ENCODE assay signal across 26 cellular contexts in genomic region chr13:111952814-111953213, GRCh38.
"Had no signal": no experiment of that assay in that cellular context is flagged by ENCODE, and none has a peak within 500 bp of the region (broad histone marks: within the 10 kb centered on the region; RNA-seq: fewer than 3 reads in every experiment).

No MANE protein-coding gene starts in this region.

- H3K36me3 ChIP-seq: breast epithelium had no signal

- DNase-seq: activated B cell treated with CpG ODN at 0.5 μM for 24 hours; activated CD4-positive, alpha-beta T cell treated with anti-CD3 and anti-CD28 coated beads, Interleukin-2, amount 10 ng/mL, durations not matched to agents 7 days and 5 days; activated CD8-positive, alpha-beta T cell treated with anti-CD3 and anti-CD28 coated beads for 36 hours; activated naive CD4-positive, alpha-beta T cell; activated T-cell treated with anti-CD3 and anti-CD28 coated beads for 4 hours; activated T-cell treated with anti-CD3 and anti-CD28 coated beads, Interleukin-2, amount 50 U/mL, for 48 hours; aorta; central memory CD4-positive, alpha-beta T cell; NCI-H1092; NCI-H1417 treated with DMSO at 0.1 percent for 48 hours; NCI-H1694; NCI-H2029; NCI-H2107; NCI-H2171 treated with DMSO at 0.1 percent for 48 hours; NCI-H226; NCI-H510A; NCI-H526 treated with DMSO at 0.1 percent for 48 hours; NCI-H82; T-cell; T-helper 2 cell; T1000 had no signal

- H3K36me3 Mint-ChIP-seq: activated naive CD4-positive, alpha-beta T cell treated with anti-CD3 and anti-CD28 coated beads, Interleukin-2, amount 50 U/mL, for 24 hours; T-cell had no signal

- ATAC-seq: activated CD8-positive, alpha-beta T cell treated with anti-CD3 and anti-CD28 coated beads for 36 hours; T-cell had no signal

- H3K27ac Mint-ChIP-seq: activated B cell treated with CpG ODN at 0.5 μM for 24 hours; activated CD4-positive, alpha-beta T cell treated with anti-CD3 and anti-CD28 coated beads, Interleukin-2, amount 10 ng/mL, durations not matched to agents 7 days and 5 days; activated CD8-positive, alpha-beta T cell treated with anti-CD3 and anti-CD28 coated beads for 36 hours; activated naive CD4-positive, alpha-beta T cell treated with anti-CD3 and anti-CD28 coated beads, Interleukin-2, amount 50 U/mL, for 24 hours; activated T-helper 2 cell treated with anti-CD3 and anti-CD28 coated beads, Interferon-gamma antibody, Interleukin-2, Interleukin-4, amounts not matched to agents 10 μg/mL and 5 μg/mL and 100 μg/mL, durations not matched to agents 14 hours and 24 hours and 36 hours; T-cell had no signal

- H3K27me3 Mint-ChIP-seq: activated B cell treated with CpG ODN at 0.5 μM for 24 hours; activated CD4-positive, alpha-beta T cell treated with anti-CD3 and anti-CD28 coated beads, Interleukin-2, amount 10 ng/mL, durations not matched to agents 7 days and 5 days; activated CD8-positive, alpha-beta T cell treated with anti-CD3 and anti-CD28 coated beads for 36 hours; activated naive CD4-positive, alpha-beta T cell treated with anti-CD3 and anti-CD28 coated beads, Interleukin-2, amount 50 U/mL, for 24 hours had no signal

- H3K27ac ChIP-seq: breast epithelium, KMS-11, SK-N-MC had no signal

- H3K4me1 Mint-ChIP-seq: activated B cell treated with CpG ODN at 0.5 μM for 24 hours; activated CD4-positive, alpha-beta T cell treated with anti-CD3 and anti-CD28 coated beads, Interleukin-2, amount 10 ng/mL, durations not matched to agents 7 days and 5 days; activated naive CD4-positive, alpha-beta T cell treated with anti-CD3 and anti-CD28 coated beads, Interleukin-2, amount 50 U/mL, for 24 hours; T-cell had no signal

- H3K9me3 Mint-ChIP-seq: activated CD8-positive, alpha-beta T cell treated with anti-CD3 and anti-CD28 coated beads for 36 hours; activated naive CD4-positive, alpha-beta T cell treated with anti-CD3 and anti-CD28 coated beads, Interleukin-2, amount 50 U/mL, for 24 hours; activated T-helper 2 cell treated with anti-CD3 and anti-CD28 coated beads, Interferon-gamma antibody, Interleukin-2, Interleukin-4, amounts not matched to agents 10 μg/mL and 5 μg/mL and 100 μg/mL, durations not matched to agents 14 hours and 24 hours and 36 hours had no signal

- H3K4me3 Mint-ChIP-seq: activated B cell treated with CpG ODN at 0.5 μM for 24 hours; activated CD4-positive, alpha-beta T cell treated with anti-CD3 and anti-CD28 coated beads, Interleukin-2, amount 10 ng/mL, durations not matched to agents 7 days and 5 days; activated CD8-positive, alpha-beta T cell treated with anti-CD3 and anti-CD28 coated beads for 36 hours; activated naive CD4-positive, alpha-beta T cell treated with anti-CD3 and anti-CD28 coated beads, Interleukin-2, amount 50 U/mL, for 24 hours; T-cell had no signal

- H3K4me1 ChIP-seq: breast epithelium had no signal

- H3K4me3 ChIP-seq: breast epithelium, SK-N-MC had no signal
